ENCODE assay signal across 7 cellular contexts in genomic region chr1:27521336-27522147, GRCh38. TPM values are rescaled to one million over a fixed set of nuclear protein-coding genes. Genes with fewer than 3 reads are reported as not detected.
DNase-seq lines count a peak whose midpoint lies in the region; ATAC-seq, FAIRE-seq and TF ChIP-seq lines count a peak whose summit lies in the region.

No MANE protein-coding gene starts in this region.

- H3K36me3 ChIP-seq in neural cell (ENCODE audit: insufficient read depth, low read length) (no peaks in the 10 kb centered on the region), upper lobe of right lung (no peaks in the 10 kb centered on the region)

- H3K27ac ChIP-seq in neural cell (ENCODE audit: low read length) (peak overlapping the region; percentile 87), upper lobe of right lung (peak overlapping the region; percentile 78)

- H2AFZ ChIP-seq in neural cell (ENCODE audit: low read depth, low read length), result no peak overlapping the region

- ATAC-seq in upper lobe of right lung, result no peak
- ATAC-seq in HG03175 (IDR thresholded peaks at IDR 0.05; ENCODE audit: unreplicated experiment), result no peak

- no peaks in the 10 kb centered on the region for H3F3A ChIP-seq in neural cell (ENCODE audit: insufficient read depth, low read length, poor library complexity, severe bottlenecking)

- H3K9me3 ChIP-seq in neural cell (ENCODE audit: low read length) (no peaks in the 10 kb centered on the region), upper lobe of right lung (no peaks in the 10 kb centered on the region)

- H3K4me3 ChIP-seq in neural cell (ENCODE audit: low read length) (no peak overlapping the region), upper lobe of right lung (no peak overlapping the region)

- intact Hi-C loops in upper lobe of right lung (cut with DNase I), result no loop called here

- TF ChIP-seq RAD21 in neural cell (conservative IDR thresholded peaks at IDR 0.05), result no peak

- H3K4me2 ChIP-seq in neural cell (ENCODE audit: low read length), result no peak overlapping the region

- no peak for TF ChIP-seq EP300 in neural cell (conservative IDR thresholded peaks at IDR 0.05; ENCODE audit: poor library complexity, severe bottlenecking)

- no peaks in the 10 kb centered on the region for H3K79me2 ChIP-seq in neural cell (replicated peaks; ENCODE audit: insufficient read depth, low read length)

- peaks cover 67% of the 10 kb centered on the region for H3K4me1 ChIP-seq in upper lobe of right lung

- H3K9me2 ChIP-seq in neural cell (ENCODE audit: insufficient read depth, low read length), result no peaks in the 10 kb centered on the region

- no peaks in the 10 kb centered on the region for H4K20me1 ChIP-seq in neural cell (ENCODE audit: insufficient read depth)

- H3K9ac ChIP-seq in neural cell (ENCODE audit: low read length), result peak overlapping the region; percentile 35

- DNase-seq in activated CD4-positive, alpha-beta T cell treated with anti-CD3 and anti-CD28 coated beads for 4 hours, result peak; percentile 48 to 72
- DNase-seq in central memory CD4-positive, alpha-beta T cell, result peak; percentile 47
- DNase-seq in upper lobe of right lung (no peak), SIG-M5 treated with dmso at 0.1 percent for 504 hours (lab: John Stamatoyannopoulos, UW; ENCODE audit: unreplicated experiment) (no peak), D721Med (ENCODE audit: insufficient read length, low spot score) (no peak)

- TF ChIP-seq CTCF in neural cell (IDR thresholded peaks at IDR 0.05; ENCODE audit: poor library complexity, severe bottlenecking) (no peak), upper lobe of right lung (IDR thresholded peaks at IDR 0.05) (no peak), D721Med (IDR thresholded peaks at IDR 0.05; ENCODE audit: insufficient read depth, missing control alignments) (no peak)

- FAIRE-seq in D721Med (lab: Jason Lieb, UNC), result no peak

- H3K27me3 ChIP-seq in neural cell (ENCODE audit: insufficient read depth, low read depth, low read length) (no peaks in the 10 kb centered on the region), upper lobe of right lung (no peaks in the 10 kb centered on the region)

TF ChIP-seq in neural cell, 6 proteins besides CTCF, POLR2A, EP300 and RAD21:
- TF ChIP-seq SMC3 (conservative IDR thresholded peaks at IDR 0.05; ENCODE audit: poor library complexity), result no peak
- TF ChIP-seq POLR2AphosphoS5 (IDR thresholded peaks at IDR 0.05), result no peak
- TF ChIP-seq REST (IDR thresholded peaks at IDR 0.05; ENCODE audit: borderline replicate concordance), result no peak
- no peak for TF ChIP-seq EZH2 (IDR thresholded peaks at IDR 0.05; ENCODE audit: borderline replicate concordance, insufficient read depth, low read length, poor library complexity, severe bottlenecking)
- TF ChIP-seq TAF1 (IDR thresholded peaks at IDR 0.05; ENCODE audit: low read depth), result no peak
- no peak for TF ChIP-seq MXI1 (conservative IDR thresholded peaks at IDR 0.05; ENCODE audit: poor library complexity, severe bottlenecking)

RNA-seq across cellular contexts. Expression of gene WASF2, which starts 31.6 kb away (rescaled TPM):
- polyA plus RNA-seq in neural cell, result 2.5 and 3.3 TPM in 2 replicates
- 7.5 and 9.3 TPM in 2 replicates for polyA minus RNA-seq in neural cell
- 156 TPM for total RNA-seq in upper lobe of right lung

Comparison
In these comparisons a context has a peak if more than half of its experiments do, and no peak if none do; other contexts are left out.
1. DNase-seq: peak in activated CD4-positive, alpha-beta T cell treated with anti-CD3 and anti-CD28 coated beads for 4 hours (2 of 2) and central memory CD4-positive, alpha-beta T cell (single experiment); none in upper lobe of right lung (single experiment), SIG-M5 treated with dmso at 0.1 percent for 504 hours (single experiment) and D721Med (single experiment).